8 cellular contexts compared by ENCODE assay signal in the genomic region with DNA sequence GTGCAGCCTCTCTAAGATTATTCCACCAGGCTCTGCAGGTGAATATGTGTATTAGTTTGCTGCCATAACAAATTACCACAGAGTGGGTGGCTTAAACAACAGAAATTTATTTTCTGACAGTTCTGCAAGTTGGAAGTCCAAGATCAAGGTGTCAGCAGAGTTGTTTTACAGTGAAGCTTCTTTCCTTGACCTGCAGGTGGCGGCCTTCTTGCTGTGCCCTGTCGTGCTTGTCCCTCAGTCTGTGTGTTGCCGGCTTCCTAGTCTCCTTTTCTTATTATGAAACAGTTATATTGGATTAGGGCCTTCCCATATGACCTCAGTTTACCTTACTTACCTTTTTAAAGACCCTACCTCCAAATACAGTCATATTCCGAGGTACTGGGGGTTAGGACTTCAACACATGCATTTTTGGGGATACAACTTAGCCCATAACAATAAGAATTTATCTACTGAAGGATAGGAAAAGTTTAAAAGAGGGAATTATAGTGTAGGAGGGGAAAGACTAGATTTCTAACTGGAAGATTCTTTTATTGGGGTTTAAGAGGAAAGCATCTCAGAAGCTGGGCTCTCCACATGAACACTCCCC.
DNase-seq lines count a peak whose midpoint lies in the region; ATAC-seq, FAIRE-seq and TF ChIP-seq lines count a peak whose summit lies in the region.

No MANE protein-coding gene starts in this region.

- no peak overlapping the region for H3K27ac Mint-ChIP-seq in natural killer cell treated with Interleukin-12 subunit alpha and Interleukin-12 subunit beta and Interleukin-15 and Interleukin-18, amount 100 ng/mL, for 72 hours

- ATAC-seq in GM21367 (IDR thresholded peaks at IDR 0.05; ENCODE audit: unreplicated experiment), result peak; percentile 82
- ATAC-seq in natural killer cell treated with Interleukin-12 subunit alpha and Interleukin-12 subunit beta and Interleukin-15 and Interleukin-18, amount 100 ng/mL, for 72 hours, result no peak

- TF ChIP-seq CTCF in coronary artery (IDR thresholded peaks at IDR 0.05), result no peak

- DNase-seq in HuH-7 (ENCODE audit: low spot score), result peak; percentile 29
- peak; percentile 33 for DNase-seq in T-helper 9 cell
- DNase-seq in T47D (ENCODE audit: low read depth in 1 of 2, low spot score in 1 of 2), result peak; percentile 20 to 78
- peak; percentile 68 for DNase-seq in natural killer cell treated with Interleukin-12 subunit alpha and Interleukin-12 subunit beta and Interleukin-15 and Interleukin-18, amount 100 ng/mL, for 72 hours (ENCODE audit: low spot score)
- DNase-seq in coronary artery (ENCODE audit: low spot score), result no peak
- no peak for DNase-seq in DMS79 (lab: John Stamatoyannopoulos, UW)

- peaks cover 14 to 34% of the 10 kb centered on the region in 2 donors for H3K4me1 Mint-ChIP-seq in natural killer cell treated with Interleukin-12 subunit alpha and Interleukin-12 subunit beta and Interleukin-15 and Interleukin-18, amount 100 ng/mL, for 72 hours (ENCODE audit: low read depth in 2 of 2)

- H3K4me3 ChIP-seq in coronary artery, result no peak overlapping the region

- no peak overlapping the region for H3K4me3 Mint-ChIP-seq in natural killer cell treated with Interleukin-12 subunit alpha and Interleukin-12 subunit beta and Interleukin-15 and Interleukin-18, amount 100 ng/mL, for 72 hours

- FAIRE-seq in G401.6 (lab: Jason Lieb, UNC), result peak; percentile 3

- no peak overlapping the region for H3K27ac ChIP-seq in coronary artery

- peaks cover 6% of the 10 kb centered on the region for H3K36me3 Mint-ChIP-seq in natural killer cell treated with Interleukin-12 subunit alpha and Interleukin-12 subunit beta and Interleukin-15 and Interleukin-18, amount 100 ng/mL, for 72 hours

- no peaks in the 10 kb centered on the region for H3K9me3 Mint-ChIP-seq in natural killer cell treated with Interleukin-12 subunit alpha and Interleukin-12 subunit beta and Interleukin-15 and Interleukin-18, amount 100 ng/mL, for 72 hours

- H3K27me3 Mint-ChIP-seq in natural killer cell treated with Interleukin-12 subunit alpha and Interleukin-12 subunit beta and Interleukin-15 and Interleukin-18, amount 100 ng/mL, for 72 hours, result no peaks in the 10 kb centered on the region

- in situ Hi-C loops in T47D (cut with HindIII; ENCODE audit: low pct_unique_long_range_greater_than_20kb, low sequenced_read_pairs), result no loop called here

Comparison
In these comparisons a context has a peak if more than half of its experiments do, and no peak if none do; other contexts are left out.
1. DNase-seq: peak in HuH-7 (single experiment), T-helper 9 cell (single experiment), T47D (2 of 2) and natural killer cell treated with Interleukin-12 subunit alpha and Interleukin-12 subunit beta and Interleukin-15 and Interleukin-18, amount 100 ng/mL, for 72 hours (single experiment); none in coronary artery (single experiment) and DMS79 (single experiment).